9 cellular contexts compared by ENCODE assay signal in genomic region chr10:75000748-75001321, GRCh38.
DNase-seq lines count a peak whose midpoint lies in the region; ATAC-seq lines count a peak whose summit lies in the region.
"Had no signal": no experiment of that assay in that cellular context is flagged by ENCODE, and none has a peak within 500 bp of the region (broad histone marks: within the 10 kb centered on the region; RNA-seq: fewer than 3 reads in every experiment).

No MANE protein-coding gene starts in this region.

- H3K4me1 Mint-ChIP-seq in natural killer cell treated with Interleukin-12 subunit alpha and Interleukin-12 subunit beta and Interleukin-15 and Interleukin-18, amount 100 ng/mL, for 72 hours (ENCODE audit: low read depth in 2 of 2): peaks cover 17 to 23% of the 10 kb centered on the region in 2 donors

- peak overlapping the region in 1 of 2 donors; percentile 78 for H3K27ac Mint-ChIP-seq in natural killer cell treated with Interleukin-12 subunit alpha and Interleukin-12 subunit beta and Interleukin-15 and Interleukin-18, amount 100 ng/mL, for 72 hours

- peaks cover 3% of the 10 kb centered on the region for H3K36me3 Mint-ChIP-seq in natural killer cell treated with Interleukin-12 subunit alpha and Interleukin-12 subunit beta and Interleukin-15 and Interleukin-18, amount 100 ng/mL, for 72 hours

- H3K4me3 Mint-ChIP-seq in natural killer cell treated with Interleukin-12 subunit alpha and Interleukin-12 subunit beta and Interleukin-15 and Interleukin-18, amount 100 ng/mL, for 72 hours: peak overlapping the region; percentile 44

- no peaks in the 10 kb centered on the region for H3K9me3 Mint-ChIP-seq in natural killer cell treated with Interleukin-12 subunit alpha and Interleukin-12 subunit beta and Interleukin-15 and Interleukin-18, amount 100 ng/mL, for 72 hours

- no peaks in the 10 kb centered on the region for H3K27me3 Mint-ChIP-seq in natural killer cell treated with Interleukin-12 subunit alpha and Interleukin-12 subunit beta and Interleukin-15 and Interleukin-18, amount 100 ng/mL, for 72 hours

- DNase-seq in natural killer cell treated with Interleukin-12 subunit alpha and Interleukin-12 subunit beta and Interleukin-15 and Interleukin-18, amount 100 ng/mL, for 72 hours (ENCODE audit: low spot score): no peak
- no peak for DNase-seq in OCI-M1 (lab: John Stamatoyannopoulos, UW)
- no peak for DNase-seq in Kasumi-1 (lab: John Stamatoyannopoulos, UW)
- DNase-seq: mesenchymal stem cell, NCI-H2107 had no signal

- ATAC-seq in GM18520 (IDR thresholded peaks at IDR 0.05; ENCODE audit: unreplicated experiment) (peak; percentile 72), GM21447 (IDR thresholded peaks at IDR 0.05; ENCODE audit: unreplicated experiment) (peak; percentile 88), HG03175 (IDR thresholded peaks at IDR 0.05; ENCODE audit: unreplicated experiment) (peak; percentile 82), esophagus mucosa (no peak)
- no peak for ATAC-seq in natural killer cell treated with Interleukin-12 subunit alpha and Interleukin-12 subunit beta and Interleukin-15 and Interleukin-18, amount 100 ng/mL, for 72 hours

Comparison
In these comparisons a context has a peak if more than half of its experiments do, and no peak if none do; other contexts are left out.
1. ATAC-seq: peak in GM18520 (single experiment), GM21447 (single experiment) and HG03175 (single experiment); none in natural killer cell treated with Interleukin-12 subunit alpha and Interleukin-12 subunit beta and Interleukin-15 and Interleukin-18, amount 100 ng/mL, for 72 hours (0 of 2) and esophagus mucosa (single experiment).